Comparison of ENCODE assay signal across 10 cellular contexts in genomic region chr20:32189123-32189410, GRCh38. TPM values are rescaled to one million over a fixed set of nuclear protein-coding genes. Genes with fewer than 3 reads are reported as not detected.
A peak's percentile ranks its signal among the peaks of the same experiment; 100 is the strongest.
DNase-seq lines count a peak whose midpoint lies in the region; ATAC-seq lines count a peak whose summit lies in the region.
"Had no signal": no experiment of that assay in that cellular context is flagged by ENCODE, and none has a peak within 500 bp of the region (broad histone marks: within the 10 kb centered on the region; RNA-seq: fewer than 3 reads in every experiment).

No MANE protein-coding gene starts in this region.

- no peak for ATAC-seq in HG02642 (IDR thresholded peaks at IDR 0.05; ENCODE audit: poor library complexity, unreplicated experiment)

- H3K4me1 ChIP-seq in mesodermal cell (ENCODE audit: control insufficient read depth, insufficient read depth, low read length, poor library complexity, severe bottlenecking) = peaks cover 4% of the 10 kb centered on the region

- H3K27ac ChIP-seq in angular gyrus (ENCODE audit: low read depth, low read length) (peak overlapping the region; percentile 88), mesodermal cell (ENCODE audit: low read depth, low read length, severe bottlenecking) (no peak overlapping the region), temporal lobe (ENCODE audit: low read depth, low read length) (peak overlapping the region; percentile 10)
- H3K27ac ChIP-seq: HL-60 had no signal

- H3K36me3 ChIP-seq in mesodermal cell (ENCODE audit: control insufficient read depth, insufficient read depth, low read length) = peaks cover 8% of the 10 kb centered on the region

- H3K9me3 ChIP-seq in mesodermal cell (ENCODE audit: control insufficient read depth, low read length) = no peaks in the 10 kb centered on the region

- H3K4me3 ChIP-seq in mesodermal cell (ENCODE audit: extremely low read depth, insufficient read depth, low read length, poor library complexity, severe bottlenecking) = peak overlapping the region; percentile 48

- DNase-seq in activated effector memory CD4-positive, alpha-beta T cell treated with anti-CD3 and anti-CD28 coated beads, Interleukin-2, amount 50 U/mL, for 16 hours = peak; percentile 55
- no peak for DNase-seq in activated effector memory CD4-positive, alpha-beta T cell treated with Interleukin-2 at 50 U/mL for 16 hours
- no peak for DNase-seq in AG08395 (ENCODE audit: low spot score)
- DNase-seq in NCI-H146 (lab: John Stamatoyannopoulos, UW) = no peak
- DNase-seq: NCI-H2029 treated with DMSO at 0.1 percent for 48 hours had no signal

- WGBS in mesodermal cell (ENCODE audit: insufficient coverage in 2 of 2), 2 experiments = 98 to 99% methylated on average over 8 to 9 of the region's 9 CpGs

RNA-seq across cellular contexts. Expression of gene PLAGL2, which starts 18.5 kb away (rescaled TPM):
- 15.4 TPM for polyA plus RNA-seq in mesodermal cell (2013, experiment 1 of 2)
- 13.5 TPM for polyA plus RNA-seq in mesodermal cell (2013, experiment 2 of 2)
- total RNA-seq in temporal lobe = 2.2 TPM

RNA-seq across cellular contexts. Expression of gene POFUT1, which starts 18.6 kb away (rescaled TPM):
- 29.5 TPM for polyA plus RNA-seq in mesodermal cell (2013, experiment 1 of 2)
- 31.0 TPM for polyA plus RNA-seq in mesodermal cell (2013, experiment 2 of 2)
- 13.8 TPM for total RNA-seq in temporal lobe
